11 cellular contexts compared by ENCODE assay signal in the genomic region with DNA sequence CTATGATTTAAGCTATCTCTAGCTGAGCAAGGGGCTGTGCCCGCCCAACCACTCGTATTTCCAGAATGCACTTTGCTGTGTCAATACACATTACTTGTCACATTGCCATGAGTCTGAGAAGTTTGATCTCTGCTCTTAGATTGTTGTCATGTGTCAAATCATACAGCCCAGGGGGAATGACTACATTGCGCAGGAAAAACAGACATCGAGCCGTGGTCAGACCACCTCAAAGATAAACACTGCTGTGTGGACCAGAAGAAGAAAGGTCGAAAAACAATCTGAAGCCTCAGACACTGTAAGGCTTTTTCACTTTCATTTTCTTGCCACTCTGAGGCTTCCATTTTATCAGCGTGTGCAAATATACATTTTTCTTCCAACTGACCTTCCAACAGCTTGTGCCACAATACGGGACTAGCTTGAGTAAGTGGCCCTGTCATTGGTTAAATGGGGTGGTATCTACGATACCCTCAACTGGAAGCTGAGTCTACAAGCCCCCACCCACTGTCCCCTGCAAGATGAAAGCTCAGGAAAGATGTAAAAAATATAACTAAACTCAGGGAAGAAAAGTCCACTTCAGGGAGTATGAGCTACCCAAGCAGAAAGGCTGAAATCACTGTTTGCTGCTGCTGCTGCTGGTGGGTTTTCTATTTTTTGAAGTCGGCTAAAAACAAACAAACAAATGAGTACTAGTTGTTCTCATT.
DNase-seq lines count a peak whose midpoint lies in the region; ATAC-seq and TF ChIP-seq lines count a peak whose summit lies in the region.
"Had no signal": no experiment of that assay in that cellular context is flagged by ENCODE, and none has a peak within 500 bp of the region (broad histone marks: within the 10 kb centered on the region; RNA-seq: fewer than 3 reads in every experiment).

No MANE protein-coding gene starts in this region.

- DNase-seq in EL (peak; percentile 42), SK-N-DZ (ENCODE audit: low spot score) (peak; percentile 18), heart right ventricle (no peak), sciatic nerve (ENCODE audit: low spot score) (no peak)
- no peak for DNase-seq in activated CD4-positive, alpha-beta T cell treated with anti-CD3 and anti-CD28 coated beads for 48 hours
- DNase-seq in activated CD4-positive, alpha-beta T cell treated with anti-CD3 and anti-CD28 coated beads, Interleukin-2, amount 50 U/mL, for 4 hours, result no peak
- DNase-seq: NCI-H1694; stimulated activated CD4-positive, alpha-beta T cell treated with anti-CD3 and anti-CD28 coated beads, Interleukin-4, amount 100 ng/mL, for 1 hour had no signal

- TF ChIP-seq CTCF in heart right ventricle (IDR thresholded peaks at IDR 0.05), result no peak

- ATAC-seq in heart right ventricle (peak in 5 of 8 donors; percentile 9 to 29 (median 21)), sciatic nerve (peak; percentile 60), GM19324 (IDR thresholded peaks at IDR 0.05; ENCODE audit: low FRiP score, unreplicated experiment) (no peak), GM21423 (IDR thresholded peaks at IDR 0.05; ENCODE audit: unreplicated experiment) (no peak)

- H3K27ac ChIP-seq in heart right ventricle, result peak overlapping the region in 3 of 10 donors; percentile 5 to 69 (median 10)

- WGBS in heart right ventricle, 2 donors, result 60 to 71% methylated on average over 10 of the region's 10 CpGs

- H3K36me3 ChIP-seq in heart right ventricle, result no peaks in the 10 kb centered on the region
- H3K36me3 ChIP-seq: HAP-1 had no signal

- H3K9me3 ChIP-seq in heart right ventricle, result no peaks in the 10 kb centered on the region
- H3K9me3 ChIP-seq: HAP-1 had no signal

- H3K4me3 ChIP-seq in heart right ventricle, result peak overlapping the region in 8 of 10 donors; percentile 6 to 43 (median 30)
- H3K4me3 ChIP-seq: HAP-1 had no signal

- peaks cover 0 to 6% (median 0%) of the 10 kb centered on the region in 9 donors for H3K4me1 ChIP-seq in heart right ventricle
- H3K4me1 ChIP-seq: HAP-1 had no signal

- peaks cover 0 to 18% (median 7%) of the 10 kb centered on the region in 7 donors for H3K27me3 ChIP-seq in heart right ventricle

- intact Hi-C loops in heart right ventricle (cut with DNase I) (no loop called here), sciatic nerve (cut with DNase I) (no loop called here)

Comparison
In these comparisons a context has a peak if more than half of its experiments do, and no peak if none do; other contexts are left out.
1. DNase-seq: peak in EL (single experiment) and SK-N-DZ (single experiment); none in heart right ventricle (0 of 2), sciatic nerve (single experiment), activated CD4-positive, alpha-beta T cell treated with anti-CD3 and anti-CD28 coated beads for 48 hours (single experiment) and activated CD4-positive, alpha-beta T cell treated with anti-CD3 and anti-CD28 coated beads, Interleukin-2, amount 50 U/mL, for 4 hours (0 of 2).
2. ATAC-seq: peak in heart right ventricle (5 of 8) and sciatic nerve (single experiment); none in GM19324 (single experiment) and GM21423 (single experiment).